Comparison of ENCODE assay signal across 9 cellular contexts in the genomic region with DNA sequence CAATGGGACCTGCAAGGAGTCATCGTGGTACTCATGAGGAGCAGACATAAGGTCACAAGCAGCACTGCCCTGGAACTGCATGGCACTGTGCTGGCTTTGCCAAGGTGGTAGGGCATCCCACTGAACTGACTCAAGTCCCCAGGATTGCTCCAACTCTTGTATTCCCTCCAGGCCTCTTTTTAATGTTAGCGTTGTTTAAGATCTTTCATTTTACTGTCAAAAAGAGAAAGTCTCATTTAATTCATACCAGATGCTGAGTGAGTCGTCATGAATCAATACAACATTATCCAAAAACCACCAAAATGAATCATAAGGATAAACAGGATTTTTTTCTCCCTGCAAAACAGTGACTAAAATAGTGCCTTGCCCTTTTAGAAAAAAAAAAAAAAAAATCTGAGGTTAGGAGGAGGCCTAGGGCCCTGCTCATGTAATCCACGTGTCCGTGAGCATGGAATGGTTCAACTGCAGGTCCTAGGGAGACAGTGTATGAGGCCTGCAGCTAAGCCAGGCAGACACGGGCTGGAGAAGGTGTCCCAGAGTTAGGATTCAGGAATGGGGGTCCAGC. TPM values are rescaled to one million over a fixed set of nuclear protein-coding genes. Genes with fewer than 3 reads are reported as not detected.
A peak's percentile ranks its signal among the peaks of the same experiment; 100 is the strongest.
DNase-seq lines count a peak whose midpoint lies in the region; ATAC-seq and TF ChIP-seq lines count a peak whose summit lies in the region.
"Had no signal": no experiment of that assay in that cellular context is flagged by ENCODE, and none has a peak within 500 bp of the region (broad histone marks: within the 10 kb centered on the region; RNA-seq: fewer than 3 reads in every experiment).

No MANE protein-coding gene starts in this region.

- H3K4me3 Mint-ChIP-seq in activated T-helper 17 cell treated with anti-CD3 and anti-CD28 coated beads, Interleukin-2, amount 50 U/mL, for 72 hours = no peak overlapping the region
- no peak overlapping the region for H3K4me3 Mint-ChIP-seq in stimulated activated naive CD8-positive, alpha-beta T cell treated with anti-CD3 and anti-CD28 coated beads, Interleukin-15, amount 100 ng/mL, for 72 hours
- H3K4me3 Mint-ChIP-seq: memory B cell had no signal

- H3K36me3 ChIP-seq in HEK293 (ENCODE audit: control insufficient read depth in 2 of 2, insufficient read depth in 1 of 2, low read length in 2 of 2) = no peaks in the 10 kb centered on the region

- H3K27ac ChIP-seq in HEK293 (ENCODE audit: extremely low read depth, low read depth, low read length) (no peak overlapping the region), foreskin keratinocyte (no peak overlapping the region)

- TF ChIP-seq CTCF in HEK293 (tag by site-specific recombination; IDR thresholded peaks at IDR 0.05) (no peak), foreskin keratinocyte (conservative IDR thresholded peaks at IDR 0.05) (no peak)

- no peaks in the 10 kb centered on the region for H3K4me1 ChIP-seq in HEK293 (ENCODE audit: control insufficient read depth, insufficient read depth, low read length)
- H3K4me1 ChIP-seq in foreskin keratinocyte = no peaks in the 10 kb centered on the region

- H3K4me3 ChIP-seq in HEK293 (ENCODE audit: low read depth, low read length) = no peak overlapping the region

- H3K36me3 Mint-ChIP-seq in activated T-helper 17 cell treated with anti-CD3 and anti-CD28 coated beads, Interleukin-2, amount 50 U/mL, for 72 hours (ENCODE audit: low read depth) = no peaks in the 10 kb centered on the region
- H3K36me3 Mint-ChIP-seq: memory B cell had no signal

- POLR2A ChIA-PET in HEK293 (lab: Yijun Ruan, JAX) = no interaction called here

- peak; percentile 62 for ATAC-seq in activated T-helper 17 cell treated with anti-CD3 and anti-CD28 coated beads, Interleukin-2, amount 50 U/mL, for 72 hours (replicated peaks)
- ATAC-seq in foreskin keratinocyte (peak; percentile 91), HG02571 (IDR thresholded peaks at IDR 0.05; ENCODE audit: unreplicated experiment) (no peak), GM19351 (IDR thresholded peaks at IDR 0.05; ENCODE audit: unreplicated experiment) (no peak)
- ATAC-seq in stimulated activated naive CD8-positive, alpha-beta T cell treated with anti-CD3 and anti-CD28 coated beads, Interleukin-15, amount 100 ng/mL, for 72 hours = peak; percentile 40

- CTCF ChIA-PET in HEK293 (lab: Yijun Ruan, JAX) = interaction anchor here (1.1 kb wide), 1 partner anchor 379 kb away, joined by 3 read pairs; no protein-coding TSS in a partner anchor

- no peaks in the 10 kb centered on the region for H3K27me3 Mint-ChIP-seq in activated T-helper 17 cell treated with anti-CD3 and anti-CD28 coated beads, Interleukin-2, amount 50 U/mL, for 72 hours
- no peaks in the 10 kb centered on the region for H3K27me3 Mint-ChIP-seq in stimulated activated naive CD8-positive, alpha-beta T cell treated with anti-CD3 and anti-CD28 coated beads, Interleukin-15, amount 100 ng/mL, for 72 hours

- peak overlapping the region; percentile 56 for H3K27ac Mint-ChIP-seq in activated T-helper 17 cell treated with anti-CD3 and anti-CD28 coated beads, Interleukin-2, amount 50 U/mL, for 72 hours
- H3K27ac Mint-ChIP-seq in stimulated activated naive CD8-positive, alpha-beta T cell treated with anti-CD3 and anti-CD28 coated beads, Interleukin-15, amount 100 ng/mL, for 72 hours = no peak overlapping the region
- H3K27ac Mint-ChIP-seq: memory B cell had no signal

- peaks cover 22% of the 10 kb centered on the region for H3K4me1 Mint-ChIP-seq in activated T-helper 17 cell treated with anti-CD3 and anti-CD28 coated beads, Interleukin-2, amount 50 U/mL, for 72 hours
- peaks cover 56% of the 10 kb centered on the region for H3K4me1 Mint-ChIP-seq in stimulated activated naive CD8-positive, alpha-beta T cell treated with anti-CD3 and anti-CD28 coated beads, Interleukin-15, amount 100 ng/mL, for 72 hours

- H3K9me3 Mint-ChIP-seq in activated T-helper 17 cell treated with anti-CD3 and anti-CD28 coated beads, Interleukin-2, amount 50 U/mL, for 72 hours = no peaks in the 10 kb centered on the region
- peaks cover 0 to 9% of the 10 kb centered on the region in 2 donors for H3K9me3 Mint-ChIP-seq in stimulated activated naive CD8-positive, alpha-beta T cell treated with anti-CD3 and anti-CD28 coated beads, Interleukin-15, amount 100 ng/mL, for 72 hours

- no peaks in the 10 kb centered on the region; the same call in 1 of the 2 replicates for H3K9me3 ChIP-seq in HEK293 (ENCODE audit: control insufficient read depth, insufficient read depth, low read depth, low read length)

- H3K27me3 ChIP-seq in foreskin keratinocyte = peaks cover 56% of the 10 kb centered on the region

- DNase-seq in foreskin keratinocyte (peak; percentile 81 to 92), HK-2 (ENCODE audit: unreplicated experiment) (no peak)
- no peak for DNase-seq in stimulated activated naive CD8-positive, alpha-beta T cell treated with anti-CD3 and anti-CD28 coated beads, Interleukin-15, amount 100 ng/mL, for 72 hours
- DNase-seq: NCI-H1417 had no signal

TF ChIP-seq in HEK293, 187 proteins besides CTCF, POLR2A, EP300 and RAD21:
- TF ChIP-seq ZNF184 (tag by site-specific recombination; IDR thresholded peaks at IDR 0.05) (peak; percentile 88), ZNF350 (tag by site-specific recombination; IDR thresholded peaks at IDR 0.05) (no peak), ZBTB1 (tag by site-specific recombination; IDR thresholded peaks at IDR 0.05) (no peak)
- TF ChIP-seq, protein P1, sequence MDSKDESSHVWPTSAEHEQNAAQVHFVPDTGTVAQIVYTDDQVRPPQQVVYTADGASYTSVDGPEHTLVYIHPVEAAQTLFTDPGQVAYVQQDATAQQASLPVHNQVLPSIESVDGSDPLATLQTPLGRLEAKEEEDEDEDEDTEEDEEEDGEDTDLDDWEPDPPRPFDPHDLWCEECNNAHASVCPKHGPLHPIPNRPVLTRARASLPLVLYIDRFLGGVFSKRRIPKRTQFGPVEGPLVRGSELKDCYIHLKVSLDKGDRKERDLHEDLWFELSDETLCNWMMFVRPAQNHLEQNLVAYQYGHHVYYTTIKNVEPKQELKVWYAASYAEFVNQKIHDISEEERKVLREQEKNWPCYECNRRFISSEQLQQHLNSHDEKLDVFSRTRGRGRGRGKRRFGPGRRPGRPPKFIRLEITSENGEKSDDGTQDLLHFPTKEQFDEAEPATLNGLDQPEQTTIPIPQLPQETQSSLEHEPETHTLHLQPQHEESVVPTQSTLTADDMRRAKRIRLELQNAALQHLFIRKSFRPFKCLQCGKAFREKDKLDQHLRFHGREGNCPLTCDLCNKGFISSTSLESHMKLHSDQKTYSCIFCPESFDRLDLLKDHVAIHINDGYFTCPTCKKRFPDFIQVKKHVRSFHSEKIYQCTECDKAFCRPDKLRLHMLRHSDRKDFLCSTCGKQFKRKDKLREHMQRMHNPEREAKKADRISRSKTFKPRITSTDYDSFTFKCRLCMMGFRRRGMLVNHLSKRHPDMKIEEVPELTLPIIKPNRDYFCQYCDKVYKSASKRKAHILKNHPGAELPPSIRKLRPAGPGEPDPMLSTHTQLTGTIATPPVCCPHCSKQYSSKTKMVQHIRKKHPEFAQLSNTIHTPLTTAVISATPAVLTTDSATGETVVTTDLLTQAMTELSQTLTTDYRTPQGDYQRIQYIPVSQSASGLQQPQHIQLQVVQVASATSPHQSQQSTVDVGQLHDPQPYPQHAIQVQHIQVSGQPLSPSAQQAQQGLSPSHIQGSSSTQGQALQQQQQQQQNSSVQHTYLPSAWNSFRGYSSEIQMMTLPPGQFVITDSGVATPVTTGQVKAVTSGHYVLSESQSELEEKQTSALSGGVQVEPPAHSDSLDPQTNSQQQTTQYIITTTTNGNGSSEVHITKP (tag by site-specific recombination; IDR thresholded peaks at IDR 0.05) = 0 out of 2 replicates have a peak, but pooled peaks have one; percentile 17
TF ChIP-seq in HEK293: peak in this region for 2.

RNA-seq across cellular contexts. Expression of a gene that starts 36.7 kb away (rescaled TPM):
- 10 to 100 TPM; 68.2 to 81.4 TPM for total RNA-seq in activated T-helper 17 cell treated with anti-CD3 and anti-CD28 coated beads, Interleukin-2, amount 50 U/mL, for 72 hours
- 13.3 and 16.7 TPM in 2 replicates for total RNA-seq in foreskin keratinocyte
- 11.3 and 16.0 TPM in 2 replicates for polyA plus RNA-seq in foreskin keratinocyte

Comparison
In these comparisons a context has a peak if more than half of its experiments do, and no peak if none do; other contexts are left out.
1. ATAC-seq: peak in activated T-helper 17 cell treated with anti-CD3 and anti-CD28 coated beads, Interleukin-2, amount 50 U/mL, for 72 hours (single experiment), foreskin keratinocyte (single experiment) and stimulated activated naive CD8-positive, alpha-beta T cell treated with anti-CD3 and anti-CD28 coated beads, Interleukin-15, amount 100 ng/mL, for 72 hours (single experiment); none in HG02571 (single experiment) and GM19351 (single experiment).
2. DNase-seq: peak in foreskin keratinocyte (2 of 2); none in stimulated activated naive CD8-positive, alpha-beta T cell treated with anti-CD3 and anti-CD28 coated beads, Interleukin-15, amount 100 ng/mL, for 72 hours (0 of 2) and HK-2 (single experiment).